Comparison of ENCODE assay signal across 10 cellular contexts in the genomic region with DNA sequence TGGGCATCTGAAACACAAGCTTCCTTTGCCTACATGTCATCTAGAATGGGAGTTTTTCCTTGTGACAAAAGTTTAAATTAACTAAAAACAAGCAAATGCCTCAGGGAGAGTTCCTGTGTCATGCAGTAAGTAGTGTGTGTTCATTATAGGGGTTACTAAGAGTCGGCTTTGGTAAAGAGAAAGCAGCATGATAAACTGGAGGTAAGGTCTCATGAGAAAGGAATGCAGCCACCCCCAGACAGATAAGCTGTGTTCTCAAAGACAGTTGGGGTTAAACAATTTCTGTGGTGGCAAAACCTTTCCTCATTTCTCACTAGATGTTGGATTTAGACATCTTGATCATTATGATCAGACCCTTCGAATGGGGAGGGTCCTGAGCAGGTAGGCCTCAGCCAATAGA.
DNase-seq lines count a peak whose midpoint lies in the region; ATAC-seq and TF ChIP-seq lines count a peak whose summit lies in the region.
"Had no signal": no experiment of that assay in that cellular context is flagged by ENCODE, and none has a peak within 500 bp of the region (broad histone marks: within the 10 kb centered on the region; RNA-seq: fewer than 3 reads in every experiment).

No MANE protein-coding gene starts in this region.

- H3K27ac ChIP-seq in CD8-positive, alpha-beta T cell (ENCODE audit: low read depth, low read length) = no peak overlapping the region
- H3K27ac ChIP-seq: SK-N-MC had no signal

- no peaks in the 10 kb centered on the region for H3K27me3 ChIP-seq in CD8-positive, alpha-beta T cell (ENCODE audit: insufficient read depth, low read length)
- no peaks in the 10 kb centered on the region for H3K27me3 ChIP-seq in BE2C

- H3K36me3 Mint-ChIP-seq in CD8-positive, alpha-beta T cell = peaks cover 62% of the 10 kb centered on the region
- peaks cover 13% of the 10 kb centered on the region for H3K36me3 Mint-ChIP-seq in chondrocyte (ENCODE audit: low read depth)
- H3K36me3 Mint-ChIP-seq in mesothelial cell of epicardium = peaks cover 14% of the 10 kb centered on the region

- CTCF ChIA-PET in CD8-positive, alpha-beta T cell (lab: Charles Lee) = interaction anchor here (0.8 to 11.7 kb wide), 5 partner anchors 11 to 408 kb away, joined by 3 to 138 read pairs (median 4); no protein-coding TSS in a partner anchor

- DNase-seq in CD8-positive, alpha-beta T cell = no peak
- DNase-seq in M059J (ENCODE audit: low read depth) = peak; percentile 96
- DNase-seq in chondrocyte (ENCODE audit: low spot score) = no peak
- DNase-seq in mesothelial cell of epicardium (ENCODE audit: low spot score in 2 of 2, unreplicated experiment in 2 of 2) = no peak
- no peak for DNase-seq in HT-29 (ENCODE audit: low spot score)
- DNase-seq in NCI-H748 treated with DMSO at 0.1 percent for 48 hours (lab: John Stamatoyannopoulos, UW) = no peak
- DNase-seq in BE2C = no peak
- DNase-seq: NCI-H1105 treated with DMSO at 0.1 percent for 48 hours had no signal

- no peaks in the 10 kb centered on the region for H3K9me3 Mint-ChIP-seq in CD8-positive, alpha-beta T cell
- H3K9me3 Mint-ChIP-seq in chondrocyte (ENCODE audit: low read depth) (no peaks in the 10 kb centered on the region), mesothelial cell of epicardium (no peaks in the 10 kb centered on the region)

- no peak for ATAC-seq in CD8-positive, alpha-beta T cell
- ATAC-seq in HG03354 (IDR thresholded peaks at IDR 0.05; ENCODE audit: poor library complexity, severe bottlenecking, unreplicated experiment) = no peak

- H3K4me1 ChIP-seq in CD8-positive, alpha-beta T cell (ENCODE audit: insufficient read depth, low read length) = peaks cover 67% of the 10 kb centered on the region
- no peaks in the 10 kb centered on the region for H3K4me1 ChIP-seq in BE2C

- no peak overlapping the region for H3K4me3 ChIP-seq in CD8-positive, alpha-beta T cell (ENCODE audit: low read depth, low read length)
- no peak overlapping the region for H3K4me3 ChIP-seq in BE2C (ENCODE audit: low read depth, low read length)
- H3K4me3 ChIP-seq: SK-N-MC had no signal

- intact Hi-C loops in CD8-positive, alpha-beta T cell (cut with DNase I, micrococcal nuclease) = loop anchor here (5.0 kb wide), 2 partner anchors 35 to 130 kb away; a partner anchor contains a TSS

- peak overlapping the region; percentile 46 for H3K4me3 Mint-ChIP-seq in CD8-positive, alpha-beta T cell
- H3K4me3 Mint-ChIP-seq in chondrocyte (ENCODE audit: unreplicated experiment) (no peak overlapping the region), mesothelial cell of epicardium (no peak overlapping the region)

- no peaks in the 10 kb centered on the region for H3K27me3 Mint-ChIP-seq in CD8-positive, alpha-beta T cell (ENCODE audit: low read depth)
- no peaks in the 10 kb centered on the region for H3K27me3 Mint-ChIP-seq in chondrocyte (ENCODE audit: low read depth)
- H3K27me3 Mint-ChIP-seq in mesothelial cell of epicardium (ENCODE audit: low read depth) = no peaks in the 10 kb centered on the region

- peak overlapping the region; percentile 49 for H3K27ac Mint-ChIP-seq in CD8-positive, alpha-beta T cell
- H3K27ac Mint-ChIP-seq in chondrocyte (ENCODE audit: unreplicated experiment) (peak overlapping the region; percentile 74), mesothelial cell of epicardium (peak overlapping the region; percentile 96)

- TF ChIP-seq CTCF in CD8-positive, alpha-beta T cell (IDR thresholded peaks at IDR 0.05) = no peak
- TF ChIP-seq CTCF in chondrocyte (IDR thresholded peaks at IDR 0.05) = no peak
- no peak for TF ChIP-seq CTCF in mesothelial cell of epicardium (IDR thresholded peaks at IDR 0.05; ENCODE audit: unreplicated experiment)
- TF ChIP-seq CTCF in BE2C (IDR thresholded peaks at IDR 0.05; ENCODE audit: low read depth, low read length) = no peak

- POLR2A ChIA-PET in CD8-positive, alpha-beta T cell (lab: Charles Lee) = interaction anchor here (0.7 to 1.4 kb wide), 4 partner anchors 11 to 101 kb away, joined by 3 to 5 read pairs (median 4); no protein-coding TSS in a partner anchor

- peaks cover 14% of the 10 kb centered on the region for H3K36me3 ChIP-seq in CD8-positive, alpha-beta T cell (ENCODE audit: insufficient read depth, low read length)
- H3K36me3 ChIP-seq in BE2C = no peaks in the 10 kb centered on the region

- no peaks in the 10 kb centered on the region for H3K9me3 ChIP-seq in CD8-positive, alpha-beta T cell (ENCODE audit: low read length)
- no peaks in the 10 kb centered on the region for H3K9me3 ChIP-seq in BE2C

- peaks cover 77% of the 10 kb centered on the region for H3K4me1 Mint-ChIP-seq in CD8-positive, alpha-beta T cell (ENCODE audit: low read depth)
- H3K4me1 Mint-ChIP-seq in chondrocyte (ENCODE audit: low read depth) = peaks cover 68% of the 10 kb centered on the region
- peaks cover 60% of the 10 kb centered on the region for H3K4me1 Mint-ChIP-seq in mesothelial cell of epicardium
